In genomic region chr12:130948136-130948535, GRCh38 we compare ENCODE assay signal across 1 cellular context.
TF ChIP-seq lines count a peak whose summit lies in the region.

No MANE protein-coding gene starts in this region.

TF ChIP-seq in GM23338, 12 proteins besides CTCF, POLR2A, EP300 and RAD21 (continued from another document):
- TF ChIP-seq ZNF462 (CRISPR knock-in tag; IDR thresholded peaks at IDR 0.05) (no peak), CREB1 (CRISPR knock-in tag; IDR thresholded peaks at IDR 0.05; ENCODE audit: low read depth) (no peak), ZNF331 (CRISPR knock-in tag; IDR thresholded peaks at IDR 0.05; ENCODE audit: low read depth) (no peak), EZH2 (IDR thresholded peaks at IDR 0.05; ENCODE audit: low read depth, unreplicated experiment) (no peak), STAT1 (IDR thresholded peaks at IDR 0.05; ENCODE audit: unreplicated experiment) (no peak), POLR2AphosphoS5 (IDR thresholded peaks at IDR 0.05; ENCODE audit: low read depth) (no peak), EZH2phosphoT487 (IDR thresholded peaks at IDR 0.05; ENCODE audit: unreplicated experiment) (no peak), ZNF114 (CRISPR knock-in tag; IDR thresholded peaks at IDR 0.05) (no peak), NANOG (IDR thresholded peaks at IDR 0.05; ENCODE audit: borderline replicate concordance) (no peak)
